ENCODE assay signal across 31 cellular contexts in the genomic region with DNA sequence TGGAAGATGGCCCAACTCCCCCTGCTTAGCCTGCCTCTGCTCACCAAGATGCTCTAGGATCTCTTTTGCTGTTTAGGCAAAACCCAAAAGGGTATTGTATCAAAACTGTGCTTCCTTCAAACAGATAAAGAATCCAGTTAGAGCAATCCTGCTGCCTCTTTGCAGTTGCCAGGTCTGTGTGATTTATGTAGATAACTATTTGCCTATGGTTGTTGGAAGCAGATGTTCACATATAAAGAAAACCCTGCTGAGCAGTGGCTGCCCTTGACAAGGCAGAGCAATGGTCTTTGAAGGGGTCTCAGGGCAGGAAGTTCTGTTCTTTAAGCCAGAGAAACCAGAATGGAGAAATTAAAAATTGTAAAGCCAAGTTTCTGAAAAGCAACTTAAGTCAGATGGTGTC.
"Had no signal": no experiment of that assay in that cellular context is flagged by ENCODE, and none has a peak within 500 bp of the region (broad histone marks: within the 10 kb centered on the region; RNA-seq: fewer than 3 reads in every experiment).

No MANE protein-coding gene starts in this region.

- H3K4me1 ChIP-seq: adrenal gland, ascending aorta, body of pancreas, breast epithelium had no signal

- H3K4me3 ChIP-seq: adrenal gland, ascending aorta, body of pancreas, breast epithelium, cardiac muscle cell had no signal

- H3K27me3 ChIP-seq: adrenal gland, ascending aorta, body of pancreas, brain microvascular endothelial cell, breast epithelium, cardiac muscle cell had no signal

- H3K27ac ChIP-seq: adrenal gland, ascending aorta, body of pancreas, brain microvascular endothelial cell, breast epithelium, cardiac muscle cell had no signal

- DNase-seq: activated effector memory CD4-positive, alpha-beta T cell treated with anti-CD3 and anti-CD28 coated beads, Interleukin-2, amount 50 U/mL, for 16 hours; activated effector memory CD4-positive, alpha-beta T cell treated with Interleukin-2 at 50 U/mL for 16 hours; activated gamma-delta T cell; activated gamma-delta T cell treated with Interleukin-2 at 50 U/mL for 16 hours; activated naive CD4-positive, alpha-beta T cell; activated naive CD4-positive, alpha-beta T cell treated with anti-CD3 and anti-CD28 coated beads for 36 hours; activated naive CD4-positive, alpha-beta T cell treated with anti-CD3 and anti-CD28 coated beads, Interleukin-2, amount 10 ng/mL, durations not matched to agents 7 days and 5 days; activated naive CD4-positive, alpha-beta T cell treated with anti-CD3 and anti-CD28 coated beads, Interleukin-2, amount 50 U/mL, for 16 hours; activated naive CD4-positive, alpha-beta T cell treated with Interleukin-2 at 50 U/mL for 16 hours; activated naive CD8-positive, alpha-beta T cell treated with anti-CD3 and anti-CD28 coated beads for 36 hours; activated naive CD8-positive, alpha-beta T cell treated with anti-CD3 and anti-CD28 coated beads, Interleukin-2, amount 10 ng/mL, durations not matched to agents 7 days and 5 days; activated naive CD8-positive, alpha-beta T cell treated with anti-CD3 and anti-CD28 coated beads, Interleukin-2, amount 50 U/mL, for 24 hours; activated T-cell treated with anti-CD3 and anti-CD28 coated beads, Interleukin-2, amount 50 U/mL, for 24 hours; activated T-cell treated with anti-CD3 and anti-CD28 coated beads, Interleukin-2, amount 50 U/mL, for 4 hours; activated T-cell treated with anti-CD3 and anti-CD28 coated beads, Interleukin-2, amount 50 U/mL, for 48 hours; activated T-cell treated with anti-CD3 and anti-CD28 coated beads, Interleukin-2, amount 50 U/mL, for 72 hours; adrenal gland; amniotic stem cell; amygdala; anterior cingulate cortex; aorta; body of pancreas; brain microvascular endothelial cell; caudate nucleus; central memory CD4-positive, alpha-beta T cell; cerebellar nuclear complex had no signal

- FAIRE-seq: astrocyte, bronchial epithelial cell had no signal

- H3K9me3 ChIP-seq: adrenal gland, ascending aorta, body of pancreas, breast epithelium had no signal

- H3K36me3 ChIP-seq: adrenal gland, ascending aorta, brain microvascular endothelial cell, breast epithelium, cardiac muscle cell had no signal
